ENCODE assay signal across 27 cellular contexts in genomic region chr16:50644245-50644644, GRCh38. TPM values are rescaled to one million over a fixed set of nuclear protein-coding genes. Genes with fewer than 3 reads are reported as not detected.
A peak's percentile ranks its signal among the peaks of the same experiment; 100 is the strongest.
DNase-seq lines count a peak whose midpoint lies in the region; ATAC-seq, FAIRE-seq and TF ChIP-seq lines count a peak whose summit lies in the region.
"Had no signal": no experiment of that assay in that cellular context is flagged by ENCODE, and none has a peak within 500 bp of the region (broad histone marks: within the 10 kb centered on the region; RNA-seq: fewer than 3 reads in every experiment).

No MANE protein-coding gene starts in this region.

- no peaks in the 10 kb centered on the region for H3K27me3 ChIP-seq in HepG2 (ENCODE audit: control insufficient read depth in 1 of 2, insufficient read depth in 2 of 2, low read length in 2 of 2)
- no peaks in the 10 kb centered on the region for H3K27me3 ChIP-seq in right lobe of liver
- H3K27me3 ChIP-seq in H1 (replicated peaks in 1 of 4; ENCODE audit: control insufficient read depth in 3 of 4, extremely low read depth in 1 of 4, insufficient read depth in 3 of 4, low read length in 3 of 4), result peaks cover 0 to 2% (median under 1%) of the 10 kb centered on the region in 4 experiments; a peak in 3 of 7 replicates
- H3K27me3 ChIP-seq in neural progenitor cell, result no peaks in the 10 kb centered on the region
- no peaks in the 10 kb centered on the region for H3K27me3 ChIP-seq in heart left ventricle
- H3K27me3 ChIP-seq: BE2C, BLaER1 had no signal

- no peak overlapping the region for H2BK5ac ChIP-seq in H1 (ENCODE audit: low read depth, low read length)

- H3K79me2 ChIP-seq in HepG2 (ENCODE audit: insufficient read depth, low read length), result no peaks in the 10 kb centered on the region
- no peaks in the 10 kb centered on the region for H3K79me2 ChIP-seq in H1 (ENCODE audit: control insufficient read depth in 1 of 2, insufficient read depth in 2 of 2, low read length in 2 of 2)
- H3K79me2 ChIP-seq in neural progenitor cell (ENCODE audit: low read depth), result no peaks in the 10 kb centered on the region

- no peak for TF ChIP-seq CTCF in HepG2 (CRISPR knock-in tag; IDR thresholded peaks at IDR 0.05)
- no peak for TF ChIP-seq CTCF in right lobe of liver (IDR thresholded peaks at IDR 0.05)
- TF ChIP-seq CTCF in H1 (IDR thresholded peaks at IDR 0.05; ENCODE audit: control extremely low read depth in 1 of 3, insufficient read depth in 1 of 3, low read depth in 1 of 3, low read length in 3 of 3), result no peak
- TF ChIP-seq CTCF in neural progenitor cell (IDR thresholded peaks at IDR 0.05), result no peak
- no peak for TF ChIP-seq CTCF in heart left ventricle (IDR thresholded peaks at IDR 0.05)

- H2BK20ac ChIP-seq in H1 (ENCODE audit: low read length), result no peak overlapping the region

- DNase-seq in HepG2 (ENCODE audit: low spot score), result no peak
- DNase-seq in right lobe of liver, result no peak
- no peak for DNase-seq in H1 (ENCODE audit: low read depth in 1 of 2, low spot score in 2 of 2)
- DNase-seq in neural progenitor cell (ENCODE audit: low spot score), result no peak
- no peak for DNase-seq in heart left ventricle
- no peak for DNase-seq in stimulated activated CD4-positive, alpha-beta T cell treated with anti-CD3 and anti-CD28 coated beads, Interleukin-15, amount 100 ng/mL, for 24 hours
- no peak for DNase-seq in NCI-H2171 (lab: John Stamatoyannopoulos, UW)
- DNase-seq: BE2C, COR-L47, DMS 273 treated with DMSO at 0.1 percent for 48 hours, DMS153, DMS79, DND-41, GDM1 had no signal

- CTCF ChIA-PET in HepG2 (lab: Yijun Ruan, JAX; ENCODE audit: low intra/inter-chr PET ratio, low total read pairs) (no interaction called here), H1 (lab: Charles Lee; ENCODE audit: partially characterized antibody) (interaction anchor here (1.1 to 1.5 kb wide), 2 partner anchors 52 to 57 kb away, joined by 3 read pairs; no protein-coding TSS in a partner anchor)

- in situ Hi-C loops in HepG2 (cut with HindIII; ENCODE audit: extremely low pct_ligation_motif_present, low pct_unique_long_range_greater_than_20kb), result no loop called here

- H3K36me3 ChIP-seq in HepG2 (replicated peaks in 1 of 2; ENCODE audit: control insufficient read depth in 1 of 2, insufficient read depth in 2 of 2, low read length in 2 of 2) (no peaks in the 10 kb centered on the region), right lobe of liver (no peaks in the 10 kb centered on the region), H1 (ENCODE audit: control insufficient read depth in 2 of 4, insufficient read depth in 4 of 4, low read length in 3 of 4) (no peaks in the 10 kb centered on the region), neural progenitor cell (no peaks in the 10 kb centered on the region), heart left ventricle (no peaks in the 10 kb centered on the region)
- H3K36me3 ChIP-seq: BE2C, BLaER1 had no signal

- no peak overlapping the region for H3K56ac ChIP-seq in H1 (replicated peaks; ENCODE audit: insufficient read length, low read depth, low read length)

- H3K14ac ChIP-seq in H1 (ENCODE audit: insufficient read length), result no peak overlapping the region

- H3K23me2 ChIP-seq in H1 (ENCODE audit: low read depth, low read length), result no peaks in the 10 kb centered on the region

- H3K18ac ChIP-seq in H1 (ENCODE audit: extremely low read depth, low read length), result no peak overlapping the region

- peaks cover 29% of the 10 kb centered on the region for H3K36me3 Mint-ChIP-seq in neural progenitor cell
- H3K36me3 Mint-ChIP-seq: CD14-positive monocyte; CD4-positive, alpha-beta memory T cell; CD8-positive, alpha-beta memory T cell had no signal

- WGBS in HepG2 (ENCODE audit: low lambda C conversion rate), result 95% methylated on average over 4 of the region's 5 CpGs
- WGBS in right lobe of liver (ENCODE audit: insufficient coverage, low coverage, low lambda C conversion rate, missing lambda C conversion rate), result 94% methylated on average over 3 of the region's 5 CpGs
- WGBS in H1 (ENCODE audit: extremely low coverage in 1 of 2, insufficient coverage in 1 of 2, insufficient read length in 1 of 2, insufficient replicate concordance in 2 of 2, low coverage in 1 of 2, low lambda C conversion rate in 2 of 2, missing lambda C conversion rate in 1 of 2), 2 experiments, result 91% methylated on average over 5 of the region's 5 CpGs; no CpG with 5 or more reads in 1 of the 2 experiments
- WGBS in heart left ventricle, 4 donors, result 81 to 92% (median 85%) methylated on average over 5 of the region's 5 CpGs

- H2AK5ac ChIP-seq in H1 (ENCODE audit: low read depth, low read length), result no peak overlapping the region

- no peaks in the 10 kb centered on the region for H3K79me1 ChIP-seq in H1 (ENCODE audit: low read depth, low read length)

- peaks cover 7% of the 10 kb centered on the region for H3K27me3 Mint-ChIP-seq in neural progenitor cell (ENCODE audit: insufficient read depth, low read depth)
- H3K27me3 Mint-ChIP-seq: CD4-positive, alpha-beta memory T cell; CD4-positive, CD25-positive, alpha-beta regulatory T cell had no signal

- no peak overlapping the region for H4K5ac ChIP-seq in H1 (ENCODE audit: insufficient read length, low read depth, low read length)

- TF ChIP-seq RAD21 in HepG2 (CRISPR knock-in tag; IDR thresholded peaks at IDR 0.05) (no peak), H1 (IDR thresholded peaks at IDR 0.05 in 1 of 2, conservative IDR thresholded peaks at IDR 0.05 in 1 of 2; ENCODE audit: low read depth in 2 of 2, low read length in 2 of 2) (no peak)

- H3K9ac ChIP-seq in HepG2 (ENCODE audit: insufficient read depth, low read depth, low read length) (no peak overlapping the region), H1 (replicated peaks in 1 of 4; ENCODE audit: extremely low read depth in 1 of 4, low read depth in 3 of 4, low read length in 3 of 4) (no peak overlapping the region), neural progenitor cell (no peak overlapping the region)
- H3K9ac ChIP-seq: BLaER1 had no signal

- H4K91ac ChIP-seq in H1 (replicated peaks; ENCODE audit: insufficient read length, low read length), result no peak overlapping the region

- no peak overlapping the region for H2BK12ac ChIP-seq in H1 (ENCODE audit: low read depth, low read length)

- no peak for TF ChIP-seq EP300 in HepG2 (IDR thresholded peaks at IDR 0.05; ENCODE audit: low read depth in 2 of 2, low read length in 2 of 2)
- TF ChIP-seq EP300 in HepG2 (CRISPR knock-in tag; IDR thresholded peaks at IDR 0.05; ENCODE audit: borderline replicate concordance), result no peak
- no peak for TF ChIP-seq EP300 in H1 (IDR thresholded peaks at IDR 0.05; ENCODE audit: borderline replicate concordance in 1 of 2, low read depth in 2 of 2, low read length in 2 of 2)

- no peak overlapping the region for H2BK15ac ChIP-seq in H1 (ENCODE audit: low read length)

- POLR2A ChIA-PET in HepG2 (lab: Yijun Ruan, JAX), result no interaction called here
- POLR2A ChIA-PET in H1 (lab: Charles Lee; ENCODE audit: partially characterized antibody), result no interaction called here

- H3K4me2 ChIP-seq in HepG2 (ENCODE audit: low read depth, low read length) (no peak overlapping the region), H1 (ENCODE audit: insufficient read depth in 1 of 2, low read depth in 2 of 2, low read length in 2 of 2) (no peak overlapping the region), neural progenitor cell (no peak overlapping the region)
- H3K4me2 ChIP-seq: A549, BLaER1 had no signal

- no peaks in the 10 kb centered on the region for H3K9me3 Mint-ChIP-seq in neural progenitor cell
- H3K9me3 Mint-ChIP-seq: CD14-positive monocyte; CD4-positive, alpha-beta memory T cell; CD4-positive, CD25-positive, alpha-beta regulatory T cell; CD8-positive, alpha-beta memory T cell had no signal

- H3K4me3 Mint-ChIP-seq in neural progenitor cell, result no peak overlapping the region
- H3K4me3 Mint-ChIP-seq: CD14-positive monocyte; CD4-positive, alpha-beta memory T cell; CD4-positive, CD25-positive, alpha-beta regulatory T cell; CD8-positive, alpha-beta memory T cell had no signal

- no peak overlapping the region for H2BK120ac ChIP-seq in H1 (replicated peaks; ENCODE audit: low read depth, low read length)

- no peaks in the 10 kb centered on the region for H3K9me3 ChIP-seq in HepG2 (ENCODE audit: low read length)
- no peaks in the 10 kb centered on the region for H3K9me3 ChIP-seq in right lobe of liver
- H3K9me3 ChIP-seq in H1 (ENCODE audit: insufficient read depth in 2 of 2, low read depth in 1 of 2, low read length in 1 of 2), result no peaks in the 10 kb centered on the region
- H3K9me3 ChIP-seq in neural progenitor cell (ENCODE audit: low read depth), result no peaks in the 10 kb centered on the region
- no peaks in the 10 kb centered on the region for H3K9me3 ChIP-seq in heart left ventricle
- H3K9me3 ChIP-seq: A549, BE2C, BLaER1 had no signal

- H2AFZ ChIP-seq in HepG2 (ENCODE audit: low read length) (no peak overlapping the region), H1 (ENCODE audit: low read length) (no peak overlapping the region), neural progenitor cell (replicated peaks) (no peak overlapping the region)

- H4K8ac ChIP-seq in H1 (ENCODE audit: extremely low read depth, insufficient read depth, low read length), result peak overlapping the region; percentile 51; the same call in 1 of the 2 replicates

- intact Hi-C loops in HepG2 (cut with micrococcal nuclease; ENCODE audit: unreplicated experiment), result no loop called here
- intact Hi-C loops in right lobe of liver (cut with DNase I), result no loop called here
- intact Hi-C loops in heart left ventricle (cut with DNase I), result loop anchor here in 1 of 10 donors (10.0 kb wide), 1 partner anchor 259 kb away; no protein-coding TSS in a partner anchor

- peaks cover 15% of the 10 kb centered on the region for H3K4me1 ChIP-seq in HepG2 (ENCODE audit: insufficient read depth, low read length)
- peaks cover 0 to 3% (median 0%) of the 10 kb centered on the region in 4 donors for H3K4me1 ChIP-seq in right lobe of liver
- peaks cover 0 to 5% (median 0%) of the 10 kb centered on the region in 4 experiments; a peak in 2 of 7 replicates for H3K4me1 ChIP-seq in H1 (replicated peaks in 1 of 4; ENCODE audit: control insufficient read depth in 3 of 4, insufficient read depth in 4 of 4, low read length in 3 of 4)
- peaks cover 15% of the 10 kb centered on the region for H3K4me1 ChIP-seq in neural progenitor cell
- H3K4me1 ChIP-seq in heart left ventricle, result peaks cover 0 to 5% (median 0%) of the 10 kb centered on the region in 12 donors
- H3K4me1 ChIP-seq: A549, BE2C had no signal

- H3K4me1 Mint-ChIP-seq in neural progenitor cell, result peaks cover 44% of the 10 kb centered on the region
- H3K4me1 Mint-ChIP-seq: CD14-positive monocyte had no signal

- H3K4me3 ChIP-seq in HepG2 (replicated peaks in 1 of 3; ENCODE audit: insufficient read depth in 1 of 3, low read depth in 2 of 3, low read length in 3 of 3), result no peak overlapping the region
- H3K4me3 ChIP-seq in right lobe of liver, result no peak overlapping the region
- no peak overlapping the region for H3K4me3 ChIP-seq in H1 (ENCODE audit: extremely low read depth in 1 of 4, insufficient read depth in 2 of 4, low read depth in 3 of 4, low read length in 4 of 4)
- no peak overlapping the region for H3K4me3 ChIP-seq in neural progenitor cell
- H3K4me3 ChIP-seq in heart left ventricle, result no peak overlapping the region
- H3K4me3 ChIP-seq: A549, BLaER1, GM12878 had no signal

- FAIRE-seq in HepG2 (lab: Jason Lieb, UNC), result no peak
- no peak for FAIRE-seq in H1 (lab: Jason Lieb, UNC)
- FAIRE-seq: A549, GM12878, GM12892, GM18507 had no signal

- 0 out of 2 replicates have a peak, but pooled peaks cover 3% of the 10 kb centered on the region for H4K20me1 ChIP-seq in HepG2 (ENCODE audit: insufficient read depth, low read length)
- no peaks in the 10 kb centered on the region for H4K20me1 ChIP-seq in H1 (replicated peaks in 1 of 2; ENCODE audit: control insufficient read depth in 1 of 2, insufficient read depth in 2 of 2, low read length in 2 of 2)
- H4K20me1 ChIP-seq in neural progenitor cell (ENCODE audit: low read depth), result no peaks in the 10 kb centered on the region
- H4K20me1 ChIP-seq: BLaER1 had no signal

- TF ChIP-seq POLR2A in HepG2 (IDR thresholded peaks at IDR 0.05; ENCODE audit: insufficient read depth in 1 of 2, low read depth in 2 of 2, low read length in 2 of 2) (no peak), right lobe of liver (IDR thresholded peaks at IDR 0.05) (no peak), H1 (IDR thresholded peaks at IDR 0.05; ENCODE audit: control extremely low read depth in 1 of 2, low read depth in 2 of 2, low read length in 2 of 2) (no peak), heart left ventricle (IDR thresholded peaks at IDR 0.05) (no peak)

- peak overlapping the region; percentile 50 for H3K27ac Mint-ChIP-seq in neural progenitor cell
- H3K27ac Mint-ChIP-seq: CD14-positive monocyte had no signal

- peaks cover 3% of the 10 kb centered on the region for H3F3A ChIP-seq in neural progenitor cell (ENCODE audit: low read depth)

- no TSS peak for BruUV-seq in HepG2 (replicated peaks; lab: Mats Ljungman, UMichigan)

- H3K4ac ChIP-seq in H1 (replicated peaks; ENCODE audit: insufficient read length, low read depth, low read length), result no peak overlapping the region

- ATAC-seq in HepG2 (peak; percentile 1; the same call in 1 of the 3 replicates), right lobe of liver (no peak), heart left ventricle (no peak)

- H3K23ac ChIP-seq in H1 (ENCODE audit: insufficient read length), result no peak overlapping the region

- H3K27ac ChIP-seq in HepG2 (ENCODE audit: extremely low read length, insufficient read depth, low read length), result no peak overlapping the region
- no peak overlapping the region for H3K27ac ChIP-seq in right lobe of liver
- H3K27ac ChIP-seq in H1 (ENCODE audit: low read depth, low read length), result no peak overlapping the region
- no peak overlapping the region for H3K27ac ChIP-seq in neural progenitor cell
- no peak overlapping the region for H3K27ac ChIP-seq in heart left ventricle
- H3K27ac ChIP-seq: 22Rv1, A549, BLaER1 had no signal

RNA-seq across cellular contexts. Expression of gene SNX20, which starts 36.9 kb away (rescaled TPM):
- total RNA-seq in HepG2 (2016; rRNA removed; fragmentation: Illumina TruSeq; extraction: Trizol) (not detected in 2 replicates), right lobe of liver (1 to 10 TPM in 1 of 6 experiments, under 1 TPM in 5; 0.31 to 1.9 (median 0.71) TPM), neural progenitor cell (ENCODE audit: low replicate concordance) (not detected in 2 replicates), heart left ventricle (10 to 100 TPM in 1 of 9 donors, 1 to 10 TPM in 1, under 1 TPM in 7; 0.37 to 11.9 (median 0.67) TPM)
- not detected in 2 replicates for total RNA-seq in HepG2 (2016; cell fraction: cytosol; rRNA removed; fragmentation: Illumina TruSeq; extraction: Trizol; ENCODE audit: low read depth)
- not detected in 2 replicates for total RNA-seq in HepG2 (2016; cell fraction: insoluble cytoplasmic fraction; rRNA removed; fragmentation: Illumina TruSeq; extraction: Trizol)
- total RNA-seq in HepG2 (2016; cell fraction: membrane; rRNA removed; fragmentation: Illumina TruSeq; extraction: Trizol), result not detected in 2 replicates
- total RNA-seq in HepG2 (2016; cell fraction: nucleus; rRNA removed; fragmentation: Illumina TruSeq; extraction: Trizol), result not detected in 2 replicates
- polyA plus RNA-seq in HepG2 (2011; rRNA removed) (not detected in 2 replicates), H1 (2011; rRNA removed) (not detected in 2 replicates), heart left ventricle (under 1 TPM; 0.27 to 0.54 TPM)
- not detected in 2 replicates for polyA plus RNA-seq in HepG2 (2011; cell fraction: cytosol; rRNA removed)
- polyA plus RNA-seq in HepG2 (2011; cell fraction: nucleus; rRNA removed), result not detected in 2 replicates
- polyA plus RNA-seq in HepG2 (2012), result 0.04 TPM in 1 of 2 replicates, not detected in the other
- polyA plus RNA-seq in HepG2 (2016; cell fraction: cytosol; fragmentation: Illumina TruSeq; extraction: Trizol; ENCODE audit: low read depth), result not detected in 2 replicates
- polyA plus RNA-seq in HepG2 (2016; cell fraction: insoluble cytoplasmic fraction; fragmentation: Illumina TruSeq; extraction: Trizol; ENCODE audit: low read depth), result not detected in 2 replicates
- polyA plus RNA-seq in HepG2 (2016; cell fraction: membrane; fragmentation: Illumina TruSeq; extraction: Trizol; ENCODE audit: low read depth), result not detected in 2 replicates
- polyA plus RNA-seq in HepG2 (2016; cell fraction: nucleus; fragmentation: Illumina TruSeq; extraction: Trizol; ENCODE audit: insufficient read depth, low read depth), result not detected in 2 replicates
- polyA minus RNA-seq in HepG2 (2011; rRNA and poly(A)+ RNA removed; ENCODE audit: low replicate concordance), result not detected in 2 replicates
- not detected in 2 replicates for polyA minus RNA-seq in HepG2 (2011; cell fraction: cytosol; rRNA and poly(A)+ RNA removed)
- polyA minus RNA-seq in HepG2 (2011; cell fraction: nucleus; rRNA and poly(A)+ RNA removed), result not detected in 2 replicates
- total RNA-seq in H1 (2021; fragmentation: NEBNext Ultra II Directional; extraction: Animal tissue kit (Norgen Biotek cat#: 25700)), result not detected in 2 replicates
- not detected for polyA plus RNA-seq in H1 (2011; cell fraction: cytosol; rRNA removed)
- polyA plus RNA-seq in H1 (2011; cell fraction: nucleus; rRNA removed), result not detected
- not detected in 4 replicates for polyA plus RNA-seq in H1 (2012, experiment 1 of 2)
- polyA plus RNA-seq in H1 (2012, experiment 2 of 2), result not detected
- not detected for polyA plus RNA-seq in H1 (2013, experiment 1 of 2)
- not detected for polyA plus RNA-seq in H1 (2013, experiment 2 of 2)
- polyA minus RNA-seq in H1 (2011; rRNA and poly(A)+ RNA removed), result 0.17 TPM in 1 of 2 replicates, not detected in the other
- not detected for polyA minus RNA-seq in H1 (2011; cell fraction: cytosol; rRNA and poly(A)+ RNA removed)
- not detected for polyA minus RNA-seq in H1 (2011; cell fraction: nucleus; rRNA and poly(A)+ RNA removed)
- total RNA-seq: A172, Daoy, G401 had no signal
- polyA plus RNA-seq: A549 had no signal

RNA-seq across cellular contexts. Expression of gene NOD2, which starts 49.2 kb away (rescaled TPM):
- 0.27 and 0.29 TPM in 2 replicates for total RNA-seq in HepG2 (2016; rRNA removed; fragmentation: Illumina TruSeq; extraction: Trizol)
- 0.18 and 0.20 TPM in 2 replicates for total RNA-seq in HepG2 (2016; cell fraction: cytosol; rRNA removed; fragmentation: Illumina TruSeq; extraction: Trizol; ENCODE audit: low read depth)
- total RNA-seq in HepG2 (2016; cell fraction: insoluble cytoplasmic fraction; rRNA removed; fragmentation: Illumina TruSeq; extraction: Trizol), result 0.09 and 0.12 TPM in 2 replicates
- 0.21 TPM in 1 of 2 replicates, not detected in the other for total RNA-seq in HepG2 (2016; cell fraction: membrane; rRNA removed; fragmentation: Illumina TruSeq; extraction: Trizol)
- 0.22 and 0.38 TPM in 2 replicates for total RNA-seq in HepG2 (2016; cell fraction: nucleus; rRNA removed; fragmentation: Illumina TruSeq; extraction: Trizol)
- 0.76 and 0.81 TPM in 2 replicates for polyA plus RNA-seq in HepG2 (2011; rRNA removed)
- polyA plus RNA-seq in HepG2 (2011; cell fraction: cytosol; rRNA removed), result 0.36 and 0.68 TPM in 2 replicates
- 1.9 and 2.3 TPM in 2 replicates for polyA plus RNA-seq in HepG2 (2011; cell fraction: nucleus; rRNA removed)
- polyA plus RNA-seq in HepG2 (2012), result 0.19 and 0.29 TPM in 2 replicates
- 0.02 and 0.03 TPM in 2 replicates for polyA plus RNA-seq in HepG2 (2016; cell fraction: cytosol; fragmentation: Illumina TruSeq; extraction: Trizol; ENCODE audit: low read depth)
- polyA plus RNA-seq in HepG2 (2016; cell fraction: insoluble cytoplasmic fraction; fragmentation: Illumina TruSeq; extraction: Trizol; ENCODE audit: low read depth), result not detected in 2 replicates
- not detected in 2 replicates for polyA plus RNA-seq in HepG2 (2016; cell fraction: membrane; fragmentation: Illumina TruSeq; extraction: Trizol; ENCODE audit: low read depth)
- 0.17 and 0.37 TPM in 2 replicates for polyA plus RNA-seq in HepG2 (2016; cell fraction: nucleus; fragmentation: Illumina TruSeq; extraction: Trizol; ENCODE audit: insufficient read depth, low read depth)
- polyA minus RNA-seq in HepG2 (2011; rRNA and poly(A)+ RNA removed; ENCODE audit: low replicate concordance), result 4.8 TPM in 1 of 2 replicates, not detected in the other
- 0.49 and 1.1 TPM in 2 replicates for polyA minus RNA-seq in HepG2 (2011; cell fraction: cytosol; rRNA and poly(A)+ RNA removed)
- polyA minus RNA-seq in HepG2 (2011; cell fraction: nucleus; rRNA and poly(A)+ RNA removed), result 2.1 and 2.3 TPM in 2 replicates
- total RNA-seq in right lobe of liver, result 1 to 10 TPM in 4 of 6 experiments, under 1 TPM in 2; 0.74 to 6.0 (median 1.4) TPM
- 0.37 and 1.1 TPM in 2 replicates for total RNA-seq in H1 (2021; fragmentation: NEBNext Ultra II Directional; extraction: Animal tissue kit (Norgen Biotek cat#: 25700))
- polyA plus RNA-seq in H1 (2011; rRNA removed), result 0.42 and 0.61 TPM in 2 replicates
- 0.27 TPM for polyA plus RNA-seq in H1 (2011; cell fraction: cytosol; rRNA removed)
- 0.34 TPM for polyA plus RNA-seq in H1 (2011; cell fraction: nucleus; rRNA removed)
- 0.11 to 0.43 TPM (median 0.21 TPM) in 4 replicates for polyA plus RNA-seq in H1 (2012, experiment 1 of 2)
- 0.04 TPM for polyA plus RNA-seq in H1 (2012, experiment 2 of 2)
- 0.28 TPM for polyA plus RNA-seq in H1 (2013, experiment 1 of 2)
- 0.24 TPM for polyA plus RNA-seq in H1 (2013, experiment 2 of 2)
- polyA minus RNA-seq in H1 (2011; rRNA and poly(A)+ RNA removed), result 0.66 and 1.0 TPM in 2 replicates
- 1.2 TPM for polyA minus RNA-seq in H1 (2011; cell fraction: cytosol; rRNA and poly(A)+ RNA removed)
- polyA minus RNA-seq in H1 (2011; cell fraction: nucleus; rRNA and poly(A)+ RNA removed), result 1.2 TPM
- 0.22 TPM in 1 of 2 replicates, not detected in the other for total RNA-seq in neural progenitor cell (ENCODE audit: low replicate concordance)
- 1 to 10 TPM in 4 of 9 donors, under 1 TPM in 5; 0.21 to 6.5 (median 0.91) TPM for total RNA-seq in heart left ventricle
- under 1 TPM; 0.46 to 0.71 TPM for polyA plus RNA-seq in heart left ventricle
- total RNA-seq: A172, G401 had no signal
- polyA plus RNA-seq: A549 had no signal
